ENCODE assay signal across 1 cellular context in the genomic region with DNA sequence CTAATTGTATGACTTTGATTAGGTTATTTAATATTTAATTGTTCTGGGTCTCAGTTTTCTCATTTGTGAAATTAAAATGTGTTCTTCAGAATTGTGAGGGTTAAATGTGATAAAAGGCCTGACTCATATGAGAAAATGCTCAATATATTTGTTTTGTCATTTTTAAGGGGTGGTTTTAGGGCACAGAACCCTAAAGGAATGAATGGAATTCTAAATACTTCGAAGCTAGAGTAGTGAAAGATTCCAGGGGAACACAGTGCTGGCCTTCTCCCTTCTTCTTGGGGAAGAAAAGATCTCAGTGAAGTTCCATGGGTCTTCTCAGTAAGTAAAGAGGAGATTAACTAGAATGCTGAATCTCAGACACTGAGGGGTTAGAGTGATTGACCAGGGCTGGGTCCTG.
TF ChIP-seq lines count a peak whose summit lies in the region.

No MANE protein-coding gene starts in this region.

TF ChIP-seq in IMR-90, 13 proteins besides CTCF, POLR2A, EP300 and RAD21 (continued from another document):
- no peak for TF ChIP-seq ELK1 (IDR thresholded peaks at IDR 0.05; ENCODE audit: borderline replicate concordance, low read depth, low read length)
- TF ChIP-seq FOS (IDR thresholded peaks at IDR 0.05; ENCODE audit: low read depth, low read length): no peak
